ENCODE assay signal across 8 cellular contexts in the genomic region with DNA sequence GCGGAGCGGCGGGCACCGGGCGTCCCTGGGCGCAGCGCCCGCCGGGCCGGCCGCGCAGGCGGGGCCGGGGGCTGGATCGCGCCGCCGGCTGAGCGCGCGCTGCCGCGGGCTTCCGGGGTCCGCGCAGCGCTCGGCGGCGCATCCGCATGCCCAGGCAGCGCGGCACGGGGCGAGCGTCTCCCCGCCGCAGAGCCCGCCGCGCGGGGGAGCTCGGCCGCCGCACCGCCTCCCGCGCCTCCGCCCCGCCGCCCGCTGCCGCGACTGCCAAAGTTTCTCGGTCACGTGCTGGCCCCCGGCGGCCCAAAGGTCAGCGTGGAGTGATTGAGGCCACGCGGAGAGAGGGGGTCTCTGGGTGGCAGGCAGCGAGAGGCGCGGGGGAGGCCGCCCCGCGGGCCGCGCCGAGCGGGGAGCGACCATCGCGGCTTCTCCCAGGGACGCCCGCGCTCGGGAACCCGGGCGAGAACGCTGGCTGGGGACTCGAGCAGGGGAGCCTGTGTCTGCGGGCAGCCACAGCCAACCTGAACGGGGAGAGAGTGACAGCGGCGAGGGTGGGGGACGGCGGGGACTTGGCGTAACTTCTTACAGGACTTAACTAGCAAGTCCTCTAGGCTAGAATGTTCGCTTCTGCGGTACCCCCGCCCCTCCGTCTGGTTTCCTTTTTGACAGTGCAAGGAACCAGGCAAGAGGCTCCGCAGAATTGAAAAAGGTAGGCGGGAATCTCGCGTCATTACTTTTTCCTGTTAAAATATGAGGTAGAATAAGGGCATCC. TPM values are rescaled to one million over a fixed set of nuclear protein-coding genes. Genes with fewer than 3 reads are reported as not detected.
DNase-seq lines count a peak whose midpoint lies in the region; ATAC-seq lines count a peak whose summit lies in the region.

A gene with protein sequence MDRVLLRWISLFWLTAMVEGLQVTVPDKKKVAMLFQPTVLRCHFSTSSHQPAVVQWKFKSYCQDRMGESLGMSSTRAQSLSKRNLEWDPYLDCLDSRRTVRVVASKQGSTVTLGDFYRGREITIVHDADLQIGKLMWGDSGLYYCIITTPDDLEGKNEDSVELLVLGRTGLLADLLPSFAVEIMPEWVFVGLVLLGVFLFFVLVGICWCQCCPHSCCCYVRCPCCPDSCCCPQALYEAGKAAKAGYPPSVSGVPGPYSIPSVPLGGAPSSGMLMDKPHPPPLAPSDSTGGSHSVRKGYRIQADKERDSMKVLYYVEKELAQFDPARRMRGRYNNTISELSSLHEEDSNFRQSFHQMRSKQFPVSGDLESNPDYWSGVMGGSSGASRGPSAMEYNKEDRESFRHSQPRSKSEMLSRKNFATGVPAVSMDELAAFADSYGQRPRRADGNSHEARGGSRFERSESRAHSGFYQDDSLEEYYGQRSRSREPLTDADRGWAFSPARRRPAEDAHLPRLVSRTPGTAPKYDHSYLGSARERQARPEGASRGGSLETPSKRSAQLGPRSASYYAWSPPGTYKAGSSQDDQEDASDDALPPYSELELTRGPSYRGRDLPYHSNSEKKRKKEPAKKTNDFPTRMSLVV (minus strand): TSS at position 180 of the 769 bp plus-strand sequence. CDS start 272 bp downstream, outside the sequence.

- peak within 1 kb of the TSS; percentile 77 for H3K4me3 ChIP-seq in BLaER1

- no peaks in the 10 kb centered on the region for H4K20me1 ChIP-seq in BLaER1

- peak; percentile 26 for DNase-seq in T follicular helper cell (ENCODE audit: low read depth)
- DNase-seq in anterior cingulate cortex (lab: John Stamatoyannopoulos, UW): peak in 52 of 58 donors; percentile 26 to 81 (median 61)
- DNase-seq in hypothalamus (lab: John Stamatoyannopoulos, UW): peak in 46 of 51 donors; percentile 15 to 86 (median 64)
- peak; percentile 68 for DNase-seq in sciatic nerve (ENCODE audit: low spot score)
- no peak for DNase-seq in NCI-H1694 (lab: John Stamatoyannopoulos, UW)

- H3K4me2 ChIP-seq in BLaER1: peak within 1 kb of the TSS; percentile 97

- no peaks in the 10 kb centered on the region for H3K9me3 ChIP-seq in BLaER1

- intact Hi-C loops in sciatic nerve (cut with DNase I): loop anchor here (5.0 kb wide), 1 partner anchor 472 kb away; no protein-coding TSS in a partner anchor

- H3K36me3 ChIP-seq in BLaER1: no peaks in the 10 kb centered on the region

- H3K27ac ChIP-seq in BLaER1: peak within 1 kb of the TSS; percentile 63

- H3K4me1 ChIP-seq in BLaER1: peaks cover 17% of the 10 kb centered on the region

- peak within 1 kb of the TSS; percentile 78 for H3K9ac ChIP-seq in BLaER1

- ATAC-seq in GM19351 (IDR thresholded peaks at IDR 0.05; ENCODE audit: unreplicated experiment): peak; percentile 63
- ATAC-seq in HG03571 (IDR thresholded peaks at IDR 0.05; ENCODE audit: unreplicated experiment): peak; percentile 82
- peak; percentile 56 for ATAC-seq in sciatic nerve

- H3K27me3 ChIP-seq in BLaER1: peaks cover 9% of the 10 kb centered on the region

RNA-seq across cellular contexts. Expression of the gene that starts here (rescaled TPM):
- total RNA-seq in sciatic nerve: 6.7 TPM
